ENCODE assay signal across 1 cellular context in genomic region chr19:17035842-17036424, GRCh38.
TF ChIP-seq lines count a peak whose summit lies in the region.

No MANE protein-coding gene starts in this region.

TF ChIP-seq in GM12878, 131 proteins besides CTCF, POLR2A, EP300 and RAD21:
- TF ChIP-seq SUZ12 (IDR thresholded peaks at IDR 0.05; ENCODE audit: unreplicated experiment) (no peak), SPI1 (IDR thresholded peaks at IDR 0.05; ENCODE audit: borderline replicate concordance, insufficient read depth, low read depth, low read length) (0 out of 2 replicates have a peak, but pooled peaks have one; percentile 4)
